ENCODE assay signal across 18 cellular contexts in the genomic region with DNA sequence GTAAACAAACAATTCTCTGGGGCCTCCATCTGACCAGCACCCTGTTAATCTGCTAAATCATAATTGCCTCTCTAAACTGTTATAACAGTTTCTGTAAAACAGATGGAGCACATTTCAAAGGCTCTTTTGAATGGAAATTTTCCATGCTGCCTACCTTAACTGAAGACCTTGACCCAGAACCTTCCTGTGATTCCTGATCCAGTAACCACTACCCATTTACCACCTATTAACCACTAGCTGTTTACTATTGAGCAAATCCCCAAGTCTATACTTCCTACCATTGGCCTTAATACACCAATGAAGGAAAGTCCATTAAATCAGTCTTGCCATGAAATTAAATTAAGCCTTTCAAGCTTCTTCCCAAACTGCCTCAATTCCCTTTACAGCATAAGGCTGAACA. TPM values are rescaled to one million over a fixed set of nuclear protein-coding genes. Genes with fewer than 3 reads are reported as not detected.
DNase-seq lines count a peak whose midpoint lies in the region; ATAC-seq, FAIRE-seq and TF ChIP-seq lines count a peak whose summit lies in the region.
"Had no signal": no experiment of that assay in that cellular context is flagged by ENCODE, and none has a peak within 500 bp of the region (broad histone marks: within the 10 kb centered on the region; RNA-seq: fewer than 3 reads in every experiment).

No MANE protein-coding gene starts in this region.

- H4K20me1 ChIP-seq in HepG2 (ENCODE audit: insufficient read depth, low read length) (0 out of 2 replicates have a peak, but pooled peaks cover 3% of the 10 kb centered on the region), OCI-LY3 (ENCODE audit: insufficient read depth, low read length) (peaks cover 37% of the 10 kb centered on the region; the same call in 1 of the 2 replicates)

- peaks cover 12% of the 10 kb centered on the region for H3K79me2 ChIP-seq in HepG2 (ENCODE audit: insufficient read depth, low read length)
- H3K79me2 ChIP-seq in OCI-LY3 (ENCODE audit: low read length), result peaks cover 99% of the 10 kb centered on the region

- peaks cover 22% of the 10 kb centered on the region for H3K4me1 ChIP-seq in HepG2 (ENCODE audit: insufficient read depth, low read length)
- no peaks in the 10 kb centered on the region for H3K4me1 ChIP-seq in right lobe of liver
- H3K4me1 ChIP-seq in OCI-LY3 (ENCODE audit: low read length), result peaks cover 67% of the 10 kb centered on the region

- H3K4me2 ChIP-seq in HepG2 (ENCODE audit: low read depth, low read length) (no peak overlapping the region), OCI-LY3 (ENCODE audit: low read length) (no peak overlapping the region)

- POLR2A ChIA-PET in HepG2 (lab: Yijun Ruan, JAX), result no interaction called here

- intact Hi-C loops in HepG2 (cut with micrococcal nuclease; ENCODE audit: unreplicated experiment), result loop anchor here (10.0 kb wide), 1 partner anchor 549 kb away; no protein-coding TSS in a partner anchor
- intact Hi-C loops in right lobe of liver (cut with DNase I), result loop anchor here in 1 of 2 donors (10.0 kb wide), 1 partner anchor 59 kb away; no protein-coding TSS in a partner anchor

- peak overlapping the region in 1 of 4 donors; percentile 2 for H3K4me3 Mint-ChIP-seq in IgD-negative memory B cell
- H3K4me3 Mint-ChIP-seq in memory B cell, result no peak overlapping the region
- H3K4me3 Mint-ChIP-seq: CD4-positive, alpha-beta T cell had no signal

- TF ChIP-seq CTCF in HepG2 (CRISPR knock-in tag; IDR thresholded peaks at IDR 0.05) (no peak), right lobe of liver (IDR thresholded peaks at IDR 0.05) (no peak), OCI-LY3 (IDR thresholded peaks at IDR 0.05; ENCODE audit: low read depth, low read length) (no peak)

- no peaks in the 10 kb centered on the region for H3K9me3 ChIP-seq in HepG2 (ENCODE audit: low read length)
- no peaks in the 10 kb centered on the region for H3K9me3 ChIP-seq in right lobe of liver
- peaks cover 4% of the 10 kb centered on the region; the same call in 1 of the 2 replicates for H3K9me3 ChIP-seq in OCI-LY3 (ENCODE audit: insufficient read depth, low read length)

- H3K27ac ChIP-seq in HepG2 (ENCODE audit: extremely low read length, insufficient read depth, low read length) (no peak overlapping the region), right lobe of liver (no peak overlapping the region), OCI-LY3 (ENCODE audit: low read length) (peak overlapping the region; percentile 94; the same call in 1 of the 2 replicates)

- ATAC-seq in HepG2 (no peak), right lobe of liver (no peak), memory B cell (ENCODE audit: low read depth) (no peak), HG03342 (IDR thresholded peaks at IDR 0.05; ENCODE audit: unreplicated experiment) (no peak)

- H3K4me1 Mint-ChIP-seq in IgD-negative memory B cell, result peaks cover 42 to 69% (median 59%) of the 10 kb centered on the region in 3 donors
- peaks cover 49% of the 10 kb centered on the region for H3K4me1 Mint-ChIP-seq in memory B cell

- no peak for TF ChIP-seq EP300 in HepG2 (IDR thresholded peaks at IDR 0.05; ENCODE audit: low read depth in 2 of 2, low read length in 2 of 2)
- no peak for TF ChIP-seq EP300 in HepG2 (CRISPR knock-in tag; IDR thresholded peaks at IDR 0.05; ENCODE audit: borderline replicate concordance)

- no TSS peak for BruUV-seq in HepG2 (replicated peaks; lab: Mats Ljungman, UMichigan)

- H3K36me3 ChIP-seq in HepG2 (replicated peaks in 1 of 2; ENCODE audit: control insufficient read depth in 1 of 2, insufficient read depth in 2 of 2, low read length in 2 of 2) (peaks cover 3 to 9% of the 10 kb centered on the region in 2 experiments; a peak in 3 of 5 replicates), right lobe of liver (peaks cover 0 to 3% (median 0%) of the 10 kb centered on the region in 4 donors), OCI-LY3 (replicated peaks; ENCODE audit: low read depth, low read length) (peaks cover 69% of the 10 kb centered on the region)

- H3K4me3 ChIP-seq in HepG2 (replicated peaks in 1 of 3; ENCODE audit: insufficient read depth in 1 of 3, low read depth in 2 of 3, low read length in 3 of 3) (no peak overlapping the region), right lobe of liver (no peak overlapping the region), OCI-LY3 (ENCODE audit: low read length) (no peak overlapping the region)
- H3K4me3 ChIP-seq: K562 had no signal

- H2AFZ ChIP-seq in HepG2 (ENCODE audit: low read length), result no peak overlapping the region
- no peak overlapping the region for H2AFZ ChIP-seq in OCI-LY3 (ENCODE audit: low read depth, low read length)

- H3K9me3 Mint-ChIP-seq in IgD-negative memory B cell (no peaks in the 10 kb centered on the region), memory B cell (no peaks in the 10 kb centered on the region)
- H3K9me3 Mint-ChIP-seq: CD4-positive, alpha-beta T cell had no signal

- no peak for TF ChIP-seq RAD21 in HepG2 (CRISPR knock-in tag; IDR thresholded peaks at IDR 0.05)

- no peak for DNase-seq in HepG2 (ENCODE audit: low spot score)
- DNase-seq in right lobe of liver, result no peak
- no peak for DNase-seq in memory B cell (ENCODE audit: low spot score in 2 of 2)
- no peak for DNase-seq in NCI-H526 treated with DMSO at 0.1 percent for 48 hours (lab: John Stamatoyannopoulos, UW)
- no peak for DNase-seq in DMS153 treated with DMSO at 0.1 percent for 48 hours (lab: John Stamatoyannopoulos, UW; ENCODE audit: unreplicated experiment)
- DNase-seq: ACHN; C1 segment of cervical spinal cord; Calu3; CD4-positive, alpha-beta T cell; DMS53; GF-D8; HCEC 1CT had no signal

- in situ Hi-C loops in HepG2 (cut with HindIII; ENCODE audit: extremely low pct_ligation_motif_present, low pct_unique_long_range_greater_than_20kb), result no loop called here

- H3K36me3 Mint-ChIP-seq in IgD-negative memory B cell (peaks cover 2% of the 10 kb centered on the region), memory B cell (peaks cover 22% of the 10 kb centered on the region)

- TF ChIP-seq POLR2A in HepG2 (IDR thresholded peaks at IDR 0.05; ENCODE audit: insufficient read depth in 1 of 2, low read depth in 2 of 2, low read length in 2 of 2), result no peak
- TF ChIP-seq POLR2A in right lobe of liver (IDR thresholded peaks at IDR 0.05), result no peak

- FAIRE-seq in HepG2 (lab: Jason Lieb, UNC), result no peak
- FAIRE-seq: H1, HTR-8/SVneo, K562 had no signal

- CTCF ChIA-PET in HepG2 (lab: Yijun Ruan, JAX; ENCODE audit: low intra/inter-chr PET ratio, low total read pairs), result no interaction called here

- H3K27ac Mint-ChIP-seq in IgD-negative memory B cell (peak overlapping the region in 2 of 3 donors; percentile 78 to 83), memory B cell (peak overlapping the region; percentile 99)

- H3K27me3 Mint-ChIP-seq in IgD-negative memory B cell (no peaks in the 10 kb centered on the region), memory B cell (no peaks in the 10 kb centered on the region)
- H3K27me3 Mint-ChIP-seq: CD4-positive, alpha-beta T cell had no signal

- no peaks in the 10 kb centered on the region for H3K27me3 ChIP-seq in HepG2 (ENCODE audit: control insufficient read depth in 1 of 2, insufficient read depth in 2 of 2, low read length in 2 of 2)
- H3K27me3 ChIP-seq in right lobe of liver, result no peaks in the 10 kb centered on the region
- no peaks in the 10 kb centered on the region for H3K27me3 ChIP-seq in OCI-LY3 (ENCODE audit: low read depth, low read length)

- no peak overlapping the region for H3K9ac ChIP-seq in HepG2 (ENCODE audit: insufficient read depth, low read depth, low read length)
- no peak overlapping the region for H3K9ac ChIP-seq in OCI-LY3 (ENCODE audit: low read length)

TF ChIP-seq in HepG2, 621 proteins besides CTCF, POLR2A, EP300 and RAD21:
- TF ChIP-seq ZNF891 (CRISPR knock-in tag; IDR thresholded peaks at IDR 0.05) (no peak), PHB2 (IDR thresholded peaks at IDR 0.05; ENCODE audit: partially characterized antibody) (no peak), ZFP90 (CRISPR knock-in tag; IDR thresholded peaks at IDR 0.05; ENCODE audit: borderline replicate concordance) (no peak), ZKSCAN8 (CRISPR knock-in tag; IDR thresholded peaks at IDR 0.05; ENCODE audit: borderline replicate concordance) (peak; percentile 98)

RNA-seq across cellular contexts. Expression of a gene that starts 46.3 kb away (rescaled TPM):
- total RNA-seq in HepG2 (2016; rRNA removed; fragmentation: Illumina TruSeq; extraction: Trizol) (25.0 and 34.2 TPM in 2 replicates), right lobe of liver (10 to 100 TPM; 13.3 to 20.4 (median 18.4) TPM)
- total RNA-seq in HepG2 (2016; cell fraction: cytosol; rRNA removed; fragmentation: Illumina TruSeq; extraction: Trizol; ENCODE audit: low read depth), result 3.0 and 4.3 TPM in 2 replicates
- 23.7 and 27.2 TPM in 2 replicates for total RNA-seq in HepG2 (2016; cell fraction: insoluble cytoplasmic fraction; rRNA removed; fragmentation: Illumina TruSeq; extraction: Trizol)
- 7.6 and 8.8 TPM in 2 replicates for total RNA-seq in HepG2 (2016; cell fraction: membrane; rRNA removed; fragmentation: Illumina TruSeq; extraction: Trizol)
- 32.3 and 37.1 TPM in 2 replicates for total RNA-seq in HepG2 (2016; cell fraction: nucleus; rRNA removed; fragmentation: Illumina TruSeq; extraction: Trizol)
- polyA plus RNA-seq in HepG2 (2011; rRNA removed) (16.2 and 22.6 TPM in 2 replicates), IgD-negative memory B cell (25.6 TPM)
- 7.8 and 9.2 TPM in 2 replicates for polyA plus RNA-seq in HepG2 (2011; cell fraction: cytosol; rRNA removed)
- 18.5 and 18.9 TPM in 2 replicates for polyA plus RNA-seq in HepG2 (2011; cell fraction: nucleus; rRNA removed)
- 14.1 and 15.5 TPM in 2 replicates for polyA plus RNA-seq in HepG2 (2012)
- 0.96 and 1.1 TPM in 2 replicates for polyA plus RNA-seq in HepG2 (2016; cell fraction: cytosol; fragmentation: Illumina TruSeq; extraction: Trizol; ENCODE audit: low read depth)
- 13.9 and 14.7 TPM in 2 replicates for polyA plus RNA-seq in HepG2 (2016; cell fraction: insoluble cytoplasmic fraction; fragmentation: Illumina TruSeq; extraction: Trizol; ENCODE audit: low read depth)
- polyA plus RNA-seq in HepG2 (2016; cell fraction: membrane; fragmentation: Illumina TruSeq; extraction: Trizol; ENCODE audit: low read depth), result 2.2 and 2.5 TPM in 2 replicates
- polyA plus RNA-seq in HepG2 (2016; cell fraction: nucleus; fragmentation: Illumina TruSeq; extraction: Trizol; ENCODE audit: insufficient read depth, low read depth), result 29.6 and 30.6 TPM in 2 replicates
- polyA minus RNA-seq in HepG2 (2011; rRNA and poly(A)+ RNA removed; ENCODE audit: low replicate concordance), result 66.6 and 87.3 TPM in 2 replicates
- 24.9 and 27.7 TPM in 2 replicates for polyA minus RNA-seq in HepG2 (2011; cell fraction: cytosol; rRNA and poly(A)+ RNA removed)
- polyA minus RNA-seq in HepG2 (2011; cell fraction: nucleus; rRNA and poly(A)+ RNA removed), result 47.5 and 55.6 TPM in 2 replicates
